Comparison of ENCODE assay signal across 22 cellular contexts in genomic region chr6:144332177-144332576, GRCh38. TPM values are rescaled to one million over a fixed set of nuclear protein-coding genes. Genes with fewer than 3 reads are reported as not detected.
DNase-seq lines count a peak whose midpoint lies in the region; ATAC-seq, FAIRE-seq and TF ChIP-seq lines count a peak whose summit lies in the region.
"Had no signal": no experiment of that assay in that cellular context is flagged by ENCODE, and none has a peak within 500 bp of the region (broad histone marks: within the 10 kb centered on the region; RNA-seq: fewer than 3 reads in every experiment).

No MANE protein-coding gene starts in this region.

- H3K27me3 ChIP-seq in HepG2 (ENCODE audit: control insufficient read depth in 1 of 2, insufficient read depth in 2 of 2, low read length in 2 of 2) (no peaks in the 10 kb centered on the region), right lobe of liver (no peaks in the 10 kb centered on the region), upper lobe of right lung (no peaks in the 10 kb centered on the region)
- no peaks in the 10 kb centered on the region for H3K27me3 ChIP-seq in naive thymus-derived CD4-positive, alpha-beta T cell (ENCODE audit: control insufficient read depth in 2 of 2, insufficient read depth in 2 of 2, low read length in 2 of 2)
- H3K27me3 ChIP-seq: brain microvascular endothelial cell, colonic mucosa had no signal

- H3K9me3 Mint-ChIP-seq in brain: peaks cover 0 to 2% (median 0%) of the 10 kb centered on the region in 5 experiments
- no peaks in the 10 kb centered on the region for H3K9me3 Mint-ChIP-seq in naive thymus-derived CD4-positive, alpha-beta T cell
- H3K9me3 Mint-ChIP-seq: activated naive CD8-positive, alpha-beta T cell treated with anti-CD3 and anti-CD28 coated beads, Interleukin-2, amount 10 ng/mL, durations not matched to agents 7 days and 5 days had no signal

- peaks cover 4% of the 10 kb centered on the region; the same call in 1 of the 2 replicates for H4K20me1 ChIP-seq in HepG2 (ENCODE audit: insufficient read depth, low read length)

- no peak overlapping the region for H3K4me3 ChIP-seq in HepG2 (replicated peaks in 1 of 3; ENCODE audit: insufficient read depth in 1 of 3, low read depth in 2 of 3, low read length in 3 of 3)
- H3K4me3 ChIP-seq in right lobe of liver: no peak overlapping the region
- H3K4me3 ChIP-seq in naive thymus-derived CD4-positive, alpha-beta T cell (ENCODE audit: low read length): no peak overlapping the region
- peak overlapping the region; percentile 37 for H3K4me3 ChIP-seq in upper lobe of right lung
- H3K4me3 ChIP-seq: A549, colonic mucosa, left ventricle myocardium inferior had no signal

- peaks cover 61% of the 10 kb centered on the region for H3K4me1 Mint-ChIP-seq in brain
- H3K4me1 Mint-ChIP-seq in naive thymus-derived CD4-positive, alpha-beta T cell: peaks cover 25 to 60% (median 43%) of the 10 kb centered on the region in 7 donors

- TF ChIP-seq CTCF in HepG2 (CRISPR knock-in tag; IDR thresholded peaks at IDR 0.05) (no peak), right lobe of liver (IDR thresholded peaks at IDR 0.05) (no peak), brain (conservative IDR thresholded peaks at IDR 0.05) (no peak), upper lobe of right lung (IDR thresholded peaks at IDR 0.05) (no peak), GM13977 (IDR thresholded peaks at IDR 0.05; ENCODE audit: extremely low read depth, insufficient read depth, missing control alignments) (no peak)

- peaks cover 87% of the 10 kb centered on the region for H3K79me2 ChIP-seq in HepG2 (ENCODE audit: insufficient read depth, low read length)

- H3K4me1 ChIP-seq in HepG2 (ENCODE audit: insufficient read depth, low read length) (peaks cover 71% of the 10 kb centered on the region), right lobe of liver (no peaks in the 10 kb centered on the region), upper lobe of right lung (peaks cover 54% of the 10 kb centered on the region)
- H3K4me1 ChIP-seq in naive thymus-derived CD4-positive, alpha-beta T cell (ENCODE audit: control insufficient read depth in 2 of 2, insufficient read depth in 2 of 2, low read length in 2 of 2): peaks cover 34% of the 10 kb centered on the region in 2 donors
- H3K4me1 ChIP-seq: colonic mucosa had no signal

- BruUV-seq in HepG2 (replicated peaks; lab: Mats Ljungman, UMichigan): no TSS peak

- H3K9ac ChIP-seq in HepG2 (ENCODE audit: insufficient read depth, low read depth, low read length): no peak overlapping the region

- CTCF ChIA-PET in HepG2 (lab: Yijun Ruan, JAX; ENCODE audit: low intra/inter-chr PET ratio, low total read pairs): no interaction called here
- CTCF ChIA-PET in naive thymus-derived CD4-positive, alpha-beta T cell (lab: Charles Lee): no interaction called here

- peaks cover 3% of the 10 kb centered on the region for H3K36me3 Mint-ChIP-seq in brain
- no peaks in the 10 kb centered on the region for H3K36me3 Mint-ChIP-seq in naive thymus-derived CD4-positive, alpha-beta T cell
- H3K36me3 Mint-ChIP-seq: activated naive CD8-positive, alpha-beta T cell treated with anti-CD3 and anti-CD28 coated beads, Interleukin-2, amount 10 ng/mL, durations not matched to agents 7 days and 5 days had no signal

- peaks cover 24 to 36% of the 10 kb centered on the region in 2 experiments; a peak in 4 of 5 replicates for H3K36me3 ChIP-seq in HepG2 (replicated peaks in 1 of 2; ENCODE audit: control insufficient read depth in 1 of 2, insufficient read depth in 2 of 2, low read length in 2 of 2)
- H3K36me3 ChIP-seq in right lobe of liver: no peaks in the 10 kb centered on the region
- no peaks in the 10 kb centered on the region for H3K36me3 ChIP-seq in naive thymus-derived CD4-positive, alpha-beta T cell (ENCODE audit: control insufficient read depth in 2 of 3, insufficient read depth in 3 of 3, low read length in 3 of 3)
- H3K36me3 ChIP-seq in upper lobe of right lung: no peaks in the 10 kb centered on the region
- H3K36me3 ChIP-seq: brain microvascular endothelial cell, colonic mucosa, left ventricle myocardium inferior had no signal

- H3K4me2 ChIP-seq in HepG2 (ENCODE audit: low read depth, low read length): no peak overlapping the region

- H2AFZ ChIP-seq in HepG2 (ENCODE audit: low read length): no peak overlapping the region

- 95% methylated on average over 3 of the region's 3 CpGs for WGBS in HepG2 (ENCODE audit: low lambda C conversion rate)
- 90% methylated on average over 3 of the region's 3 CpGs for WGBS in right lobe of liver (ENCODE audit: insufficient coverage, low coverage, low lambda C conversion rate, missing lambda C conversion rate)

- H3K4me3 Mint-ChIP-seq in brain: peak overlapping the region in 3 of 5 experiments; percentile 7 to 80 (median 73)
- H3K4me3 Mint-ChIP-seq in naive thymus-derived CD4-positive, alpha-beta T cell: no peak overlapping the region
- H3K4me3 Mint-ChIP-seq: activated CD4-positive, alpha-beta T cell treated with anti-CD3 and anti-CD28 coated beads for 36 hours; activated naive CD8-positive, alpha-beta T cell treated with anti-CD3 and anti-CD28 coated beads, Interleukin-2, amount 10 ng/mL, durations not matched to agents 7 days and 5 days had no signal

- intact Hi-C loops in HepG2 (cut with micrococcal nuclease; ENCODE audit: unreplicated experiment): no loop called here
- intact Hi-C loops in right lobe of liver (cut with DNase I): no loop called here
- intact Hi-C loops in naive thymus-derived CD4-positive, alpha-beta T cell (cut with micrococcal nuclease): no loop called here
- intact Hi-C loops in upper lobe of right lung (cut with DNase I): no loop called here

- TF ChIP-seq EP300 in HepG2 (IDR thresholded peaks at IDR 0.05; ENCODE audit: low read depth in 2 of 2, low read length in 2 of 2) (no peak), HepG2 (CRISPR knock-in tag; IDR thresholded peaks at IDR 0.05; ENCODE audit: borderline replicate concordance) (no peak)

- H3K9me3 ChIP-seq in HepG2 (ENCODE audit: low read length) (no peaks in the 10 kb centered on the region), right lobe of liver (no peaks in the 10 kb centered on the region), upper lobe of right lung (no peaks in the 10 kb centered on the region)
- no peaks in the 10 kb centered on the region for H3K9me3 ChIP-seq in naive thymus-derived CD4-positive, alpha-beta T cell (ENCODE audit: control insufficient read depth in 2 of 3, low read length in 3 of 3)
- H3K9me3 ChIP-seq: A549, colonic mucosa, left ventricle myocardium inferior had no signal

- FAIRE-seq in HepG2 (lab: Jason Lieb, UNC): no peak
- FAIRE-seq: A549, GM19239, TTC549 had no signal

- no peak for TF ChIP-seq RAD21 in HepG2 (CRISPR knock-in tag; IDR thresholded peaks at IDR 0.05)

- in situ Hi-C loops in HepG2 (cut with HindIII; ENCODE audit: extremely low pct_ligation_motif_present, low pct_unique_long_range_greater_than_20kb): no loop called here
- in situ Hi-C loops in GM13977 (cut with MboI; ENCODE audit: low pct_unique_long_range_greater_than_20kb, low sequenced_read_pairs, unreplicated experiment): no loop called here

- H3K27ac Mint-ChIP-seq in brain: peak overlapping the region in 1 of 5 experiments; percentile 86
- H3K27ac Mint-ChIP-seq in naive thymus-derived CD4-positive, alpha-beta T cell: peak overlapping the region in 7 of 9 donors; percentile 8 to 70 (median 39)
- H3K27ac Mint-ChIP-seq: activated CD4-positive, alpha-beta T cell treated with anti-CD3 and anti-CD28 coated beads for 36 hours; activated naive CD8-positive, alpha-beta T cell treated with anti-CD3 and anti-CD28 coated beads, Interleukin-2, amount 10 ng/mL, durations not matched to agents 7 days and 5 days had no signal

- ATAC-seq in HepG2 (no peak), right lobe of liver (no peak), upper lobe of right lung (no peak), HG02623 (IDR thresholded peaks at IDR 0.05; ENCODE audit: unreplicated experiment) (no peak)
- no peak for ATAC-seq in naive thymus-derived CD4-positive, alpha-beta T cell
- ATAC-seq: A549; activated CD4-positive, alpha-beta T cell treated with anti-CD3 and anti-CD28 coated beads for 36 hours; right cardiac atrium had no signal

- TF ChIP-seq POLR2A in HepG2 (IDR thresholded peaks at IDR 0.05; ENCODE audit: insufficient read depth in 1 of 2, low read depth in 2 of 2, low read length in 2 of 2) (no peak), right lobe of liver (IDR thresholded peaks at IDR 0.05) (no peak)

- H3K27me3 Mint-ChIP-seq in brain: peaks cover 3% of the 10 kb centered on the region
- H3K27me3 Mint-ChIP-seq in naive thymus-derived CD4-positive, alpha-beta T cell: no peaks in the 10 kb centered on the region
- H3K27me3 Mint-ChIP-seq: activated CD4-positive, alpha-beta T cell treated with anti-CD3 and anti-CD28 coated beads for 36 hours; activated naive CD8-positive, alpha-beta T cell treated with anti-CD3 and anti-CD28 coated beads, Interleukin-2, amount 10 ng/mL, durations not matched to agents 7 days and 5 days had no signal

- H3K27ac ChIP-seq in HepG2 (ENCODE audit: extremely low read length, insufficient read depth, low read length) (no peak overlapping the region), right lobe of liver (no peak overlapping the region), upper lobe of right lung (no peak overlapping the region)
- H3K27ac ChIP-seq in naive thymus-derived CD4-positive, alpha-beta T cell (ENCODE audit: low read depth, low read length): no peak overlapping the region
- H3K27ac ChIP-seq: A549, brain microvascular endothelial cell, colonic mucosa, left ventricle myocardium inferior had no signal

- POLR2A ChIA-PET in HepG2 (lab: Yijun Ruan, JAX): no interaction called here
- POLR2A ChIA-PET in naive thymus-derived CD4-positive, alpha-beta T cell (lab: Charles Lee): no interaction called here

- no peak for DNase-seq in HepG2 (ENCODE audit: low spot score)
- no peak for DNase-seq in right lobe of liver
- no peak for DNase-seq in naive thymus-derived CD4-positive, alpha-beta T cell
- no peak for DNase-seq in upper lobe of right lung
- no peak for DNase-seq in EL
- no peak for DNase-seq in GM13977 (ENCODE audit: low spot score)
- DNase-seq: activated CD4-positive, alpha-beta T cell treated with anti-CD3 and anti-CD28 coated beads for 36 hours; activated naive CD8-positive, alpha-beta T cell treated with anti-CD3 and anti-CD28 coated beads, Interleukin-2, amount 10 ng/mL, durations not matched to agents 7 days and 5 days; colonic mucosa; DMS 273 treated with DMSO at 0.1 percent for 48 hours; left ventricle myocardium inferior; NCI-H1436; NCI-H526 treated with DMSO at 0.1 percent for 48 hours; right cardiac atrium; substantia nigra had no signal

RNA-seq across cellular contexts. Expression of gene UTRN, which starts 47.0 kb away (rescaled TPM):
- 85.4 and 102 TPM in 2 replicates for total RNA-seq in HepG2 (2016; rRNA removed; fragmentation: Illumina TruSeq; extraction: Trizol)
- 31.3 and 33.8 TPM in 2 replicates for total RNA-seq in HepG2 (2016; cell fraction: cytosol; rRNA removed; fragmentation: Illumina TruSeq; extraction: Trizol; ENCODE audit: low read depth)
- total RNA-seq in HepG2 (2016; cell fraction: insoluble cytoplasmic fraction; rRNA removed; fragmentation: Illumina TruSeq; extraction: Trizol): 82.8 and 99.8 TPM in 2 replicates
- 24.5 and 25.3 TPM in 2 replicates for total RNA-seq in HepG2 (2016; cell fraction: membrane; rRNA removed; fragmentation: Illumina TruSeq; extraction: Trizol)
- 238 and 263 TPM in 2 replicates for total RNA-seq in HepG2 (2016; cell fraction: nucleus; rRNA removed; fragmentation: Illumina TruSeq; extraction: Trizol)
- 116 and 119 TPM in 2 replicates for polyA plus RNA-seq in HepG2 (2011; rRNA removed)
- polyA plus RNA-seq in HepG2 (2011; cell fraction: cytosol; rRNA removed): 80.3 and 114 TPM in 2 replicates
- 157 and 177 TPM in 2 replicates for polyA plus RNA-seq in HepG2 (2011; cell fraction: nucleus; rRNA removed)
- 163 and 168 TPM in 2 replicates for polyA plus RNA-seq in HepG2 (2012)
- polyA plus RNA-seq in HepG2 (2016; cell fraction: cytosol; fragmentation: Illumina TruSeq; extraction: Trizol; ENCODE audit: low read depth): 1.2 and 1.7 TPM in 2 replicates
- polyA plus RNA-seq in HepG2 (2016; cell fraction: insoluble cytoplasmic fraction; fragmentation: Illumina TruSeq; extraction: Trizol; ENCODE audit: low read depth): 32.6 and 33.9 TPM in 2 replicates
- 2.6 and 3.8 TPM in 2 replicates for polyA plus RNA-seq in HepG2 (2016; cell fraction: membrane; fragmentation: Illumina TruSeq; extraction: Trizol; ENCODE audit: low read depth)
- polyA plus RNA-seq in HepG2 (2016; cell fraction: nucleus; fragmentation: Illumina TruSeq; extraction: Trizol; ENCODE audit: insufficient read depth, low read depth): 41.1 and 45.1 TPM in 2 replicates
- polyA minus RNA-seq in HepG2 (2011; rRNA and poly(A)+ RNA removed; ENCODE audit: low replicate concordance): 15.6 and 209 TPM in 2 replicates
- 248 and 267 TPM in 2 replicates for polyA minus RNA-seq in HepG2 (2011; cell fraction: cytosol; rRNA and poly(A)+ RNA removed)
- polyA minus RNA-seq in HepG2 (2011; cell fraction: nucleus; rRNA and poly(A)+ RNA removed): 1,476 and 1,554 TPM in 2 replicates
- 10 to 100 TPM; 27.7 to 66.5 (median 40.8) TPM for total RNA-seq in right lobe of liver
- polyA plus RNA-seq in brain (ENCODE audit: insufficient read depth, low read depth, low replicate concordance): 4.1 TPM
- 100 to 1,000 TPM; 148 to 280 (median 153) TPM for total RNA-seq in naive thymus-derived CD4-positive, alpha-beta T cell
- polyA plus RNA-seq in naive thymus-derived CD4-positive, alpha-beta T cell: 10 to 100 TPM; 46.7 to 52.1 TPM
- 316 TPM for total RNA-seq in upper lobe of right lung
- total RNA-seq: G401 had no signal

Comparison
In these comparisons a context has a peak if more than half of its experiments do, and no peak if none do; other contexts are left out.
1. H3K4me3 Mint-ChIP-seq: peak in brain (3 of 5); none in naive thymus-derived CD4-positive, alpha-beta T cell (0 of 10).